28 cellular contexts compared by ENCODE assay signal in the genomic region with DNA sequence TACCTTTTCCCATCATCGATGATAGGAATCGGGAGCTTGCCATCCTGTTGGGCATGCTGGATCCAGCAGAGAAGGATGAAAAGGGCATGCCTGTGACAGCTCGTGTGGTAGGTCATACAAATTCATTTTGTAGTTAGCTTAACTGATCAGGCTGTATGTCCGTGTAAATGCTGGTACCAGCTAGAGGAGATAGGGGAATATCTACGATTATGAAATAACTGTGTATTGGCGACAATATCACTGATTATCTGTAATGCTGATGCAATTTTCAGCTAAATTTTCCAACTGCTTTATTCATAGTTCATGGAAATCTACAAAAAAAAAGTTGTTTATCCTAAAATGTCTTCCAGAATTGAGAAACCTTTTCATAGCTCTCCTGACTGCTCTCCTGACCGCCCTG.
"Had no signal": no experiment of that assay in that cellular context is flagged by ENCODE, and none has a peak within 500 bp of the region (broad histone marks: within the 10 kb centered on the region; RNA-seq: fewer than 3 reads in every experiment).

No MANE protein-coding gene starts in this region.

- H3K9me3 ChIP-seq: Peyer's patch had no signal

- H3K4me3 Mint-ChIP-seq: activated CD4-positive, alpha-beta memory T cell treated with anti-CD3 and anti-CD28 coated beads, Interleukin-2, amount 10 ng/mL, durations not matched to agents 7 days and 5 days; activated naive CD4-positive, alpha-beta T cell treated with anti-CD3 and anti-CD28 coated beads, Interleukin-2, amount 50 U/mL, for 24 hours; brain; T-helper 2 cell treated with Interferon-gamma antibody and Interleukin-4, amounts not matched to agents 5 μg/mL and 100 μg/mL, for 36 hours had no signal

- H3K27me3 Mint-ChIP-seq: activated CD4-positive, alpha-beta memory T cell treated with anti-CD3 and anti-CD28 coated beads, Interleukin-2, amount 10 ng/mL, durations not matched to agents 7 days and 5 days; activated naive CD4-positive, alpha-beta T cell treated with anti-CD3 and anti-CD28 coated beads, Interleukin-2, amount 50 U/mL, for 24 hours; brain had no signal

- H3K27me3 ChIP-seq: Peyer's patch had no signal

- H3K9me3 Mint-ChIP-seq: activated CD4-positive, alpha-beta memory T cell treated with anti-CD3 and anti-CD28 coated beads, Interleukin-2, amount 10 ng/mL, durations not matched to agents 7 days and 5 days; activated naive CD4-positive, alpha-beta T cell treated with anti-CD3 and anti-CD28 coated beads, Interleukin-2, amount 50 U/mL, for 24 hours; activated T-helper 2 cell treated with anti-CD3 and anti-CD28 coated beads, Interferon-gamma antibody, Interleukin-2, Interleukin-4, amounts not matched to agents 10 μg/mL and 5 μg/mL and 100 μg/mL, durations not matched to agents 14 hours and 24 hours and 36 hours; brain; T-helper 2 cell treated with Interferon-gamma antibody and Interleukin-4, amounts not matched to agents 5 μg/mL and 100 μg/mL, for 36 hours had no signal

- H3K27ac ChIP-seq: Peyer's patch had no signal

- H3K4me1 ChIP-seq: Peyer's patch had no signal

- H3K27ac Mint-ChIP-seq: activated CD4-positive, alpha-beta memory T cell treated with anti-CD3 and anti-CD28 coated beads, Interleukin-2, amount 10 ng/mL, durations not matched to agents 7 days and 5 days; activated T-helper 2 cell treated with anti-CD3 and anti-CD28 coated beads, Interferon-gamma antibody, Interleukin-2, Interleukin-4, amounts not matched to agents 10 μg/mL and 5 μg/mL and 100 μg/mL, durations not matched to agents 14 hours and 24 hours and 36 hours; brain; T-helper 2 cell treated with Interferon-gamma antibody and Interleukin-4, amounts not matched to agents 5 μg/mL and 100 μg/mL, for 36 hours had no signal

- H3K4me3 ChIP-seq: Peyer's patch had no signal

- ATAC-seq: activated CD4-positive, CD25-positive, alpha-beta regulatory T cell treated with anti-CD3 and anti-CD28 coated beads, Interleukin-2, amount 50 U/mL, for 24 hours; PC-3 had no signal

- DNase-seq: activated CD4-positive, alpha-beta memory T cell treated with anti-CD3 and anti-CD28 coated beads, Interleukin-2, amount 10 ng/mL, durations not matched to agents 7 days and 5 days; activated CD4-positive, alpha-beta T cell treated with anti-CD3 and anti-CD28 coated beads for 48 hours; activated gamma-delta T cell; activated naive CD4-positive, alpha-beta T cell treated with Interleukin-2 at 50 U/mL for 16 hours; anterior cingulate cortex; caudate nucleus; cerebellar nuclear complex; NCI-H1092 treated with DMSO at 0.1 percent for 48 hours; NCI-H1417; NCI-H146; NCI-H187; NCI-H2029 treated with DMSO at 0.1 percent for 48 hours; NCI-H2107; NCI-H2171; NCI-H510A; NCI-H526; NCI-H748 treated with DMSO at 0.1 percent for 48 hours; NK-92 treated with Interleukin-12 subunit alpha and Interleukin-12 subunit beta, amount 100 ng/mL, for 24 hours; PC-3; Peyer's patch; RPMI8226; SHP77 treated with DMSO at 0.1 percent for 48 hours; SW 1271 had no signal
